24 cellular contexts compared by ENCODE assay signal in genomic region chr20:11791316-11792228, GRCh38.
DNase-seq lines count a peak whose midpoint lies in the region; ATAC-seq and TF ChIP-seq lines count a peak whose summit lies in the region.
"Had no signal": no experiment of that assay in that cellular context is flagged by ENCODE, and none has a peak within 500 bp of the region (broad histone marks: within the 10 kb centered on the region; RNA-seq: fewer than 3 reads in every experiment).

No MANE protein-coding gene starts in this region.

- H3K4me1 Mint-ChIP-seq in MCF 10A (ENCODE audit: insufficient read depth, unreplicated experiment) = peaks cover 26% of the 10 kb centered on the region

- no peak overlapping the region for H3K23ac ChIP-seq in mesenchymal stem cell (ENCODE audit: low read length in 2 of 2)

- TF ChIP-seq CTCF in MCF 10A (IDR thresholded peaks at IDR 0.05; ENCODE audit: unreplicated experiment) (no peak), breast epithelium (IDR thresholded peaks at IDR 0.05) (no peak), esophagus squamous epithelium (IDR thresholded peaks at IDR 0.05) (no peak)

- H3K36me3 ChIP-seq in breast epithelium (no peaks in the 10 kb centered on the region), mesenchymal stem cell (ENCODE audit: control insufficient read depth in 1 of 2, insufficient read depth in 2 of 2, low read depth in 1 of 2, low read length in 2 of 2) (no peaks in the 10 kb centered on the region), esophagus squamous epithelium (no peaks in the 10 kb centered on the region)
- H3K36me3 ChIP-seq: left ventricle myocardium inferior, right atrium auricular region, tibial artery had no signal

- TF ChIP-seq POLR2A in breast epithelium (IDR thresholded peaks at IDR 0.05) (no peak), esophagus squamous epithelium (IDR thresholded peaks at IDR 0.05) (no peak)

- POLR2A ChIA-PET in MCF 10A (lab: Yijun Ruan, JAX) = interaction anchor here (1.0 kb wide), 1 partner anchor 12 kb away, joined by 3 read pairs; no protein-coding TSS in a partner anchor

- H4K91ac ChIP-seq in mesenchymal stem cell (ENCODE audit: low read length) = no peak overlapping the region

- H3K9me3 Mint-ChIP-seq in MCF 10A (ENCODE audit: unreplicated experiment) = peaks cover 7% of the 10 kb centered on the region
- H3K9me3 Mint-ChIP-seq: T-helper 1 cell treated with Interleukin-12 subunit alpha and Interleukin-12 subunit beta and Interleukin-4 antibody, amounts not matched to agents 30 μg/mL and 1 μg/mL, for 36 hours had no signal

- H3K4ac ChIP-seq in mesenchymal stem cell (ENCODE audit: low read depth in 1 of 2, low read length in 2 of 2) = no peak overlapping the region

- no peaks in the 10 kb centered on the region for H3K9me3 ChIP-seq in breast epithelium
- no peaks in the 10 kb centered on the region for H3K9me3 ChIP-seq in mesenchymal stem cell (ENCODE audit: control insufficient read depth, low read length)
- H3K9me3 ChIP-seq in esophagus squamous epithelium = no peaks in the 10 kb centered on the region
- H3K9me3 ChIP-seq: left ventricle myocardium inferior, right atrium auricular region, tibial artery had no signal

- H2BK5ac ChIP-seq in mesenchymal stem cell (ENCODE audit: low read depth, low read length, poor library complexity, severe bottlenecking) = no peak overlapping the region

- BruUV-seq in MCF 10A (replicated peaks; lab: Mats Ljungman, UMichigan) = no TSS peak

- no peak overlapping the region for H3K18ac ChIP-seq in mesenchymal stem cell (ENCODE audit: low read depth in 1 of 2, low read length in 2 of 2)

- H3K27me3 ChIP-seq in breast epithelium (no peaks in the 10 kb centered on the region), mesenchymal stem cell (ENCODE audit: control insufficient read depth in 1 of 2, insufficient read depth in 1 of 2, low read length in 2 of 2) (no peaks in the 10 kb centered on the region), esophagus squamous epithelium (no peaks in the 10 kb centered on the region)
- H3K27me3 ChIP-seq: dorsolateral prefrontal cortex, right atrium auricular region, tibial artery had no signal

- 71% methylated on average over 10 of the region's 10 CpGs for WGBS in mesenchymal stem cell
- WGBS in esophagus squamous epithelium, 2 donors = 82 to 83% methylated on average over 9 to 10 of the region's 10 CpGs

- CTCF ChIA-PET in MCF 10A (lab: Yijun Ruan, JAX) = no interaction called here

- intact Hi-C loops in MCF 10A (cut with micrococcal nuclease) (no loop called here), breast epithelium (cut with DNase I; ENCODE audit: low total_unique reads) (no loop called here), esophagus squamous epithelium (cut with DNase I) (no loop called here)

- peak; percentile 44 for DNase-seq in MCF 10A (ENCODE audit: unreplicated experiment)
- no peak for DNase-seq in breast epithelium (ENCODE audit: low spot score in 2 of 2)
- peak; percentile 8 for DNase-seq in SK-MEL-5 (ENCODE audit: low read depth, low spot score)
- peak; percentile 16 for DNase-seq in mesenchymal stem cell
- no peak for DNase-seq in COLO829 (ENCODE audit: low spot score)
- no peak for DNase-seq in esophagus squamous epithelium (lab: John Stamatoyannopoulos, UW)
- no peak for DNase-seq in ureter (ENCODE audit: low spot score)
- DNase-seq: activated CD4-positive, alpha-beta memory T cell treated with anti-CD3 and anti-CD28 coated beads for 36 hours; activated naive CD4-positive, alpha-beta T cell; amygdala; central memory CD4-positive, alpha-beta T cell; dorsolateral prefrontal cortex; left ventricle myocardium inferior; NCI-H1092; NCI-H2081 treated with DMSO at 0.1 percent for 48 hours; NCI-H510A treated with DMSO at 0.1 percent for 48 hours; nucleus accumbens; SIG-M5; stimulated activated naive CD4-positive, alpha-beta T cell; tibial artery had no signal

- H2AFZ ChIP-seq in mesenchymal stem cell (ENCODE audit: low read depth, low read length) = no peak overlapping the region

- no peak for ATAC-seq in HG02981 (IDR thresholded peaks at IDR 0.05; ENCODE audit: unreplicated experiment)

- no peak overlapping the region for H3K4me2 ChIP-seq in mesenchymal stem cell (ENCODE audit: low read length, poor library complexity, severe bottlenecking)
- H3K4me2 ChIP-seq: KMS-11 had no signal

- H3K27ac ChIP-seq in breast epithelium = no peak overlapping the region
- no peak overlapping the region for H3K27ac ChIP-seq in mesenchymal stem cell (ENCODE audit: low read length, poor library complexity, severe bottlenecking)
- H3K27ac ChIP-seq in esophagus squamous epithelium = no peak overlapping the region
- H3K27ac ChIP-seq: KMS-11, left ventricle myocardium inferior, right atrium auricular region, tibial artery had no signal

- H3K14ac ChIP-seq in mesenchymal stem cell (ENCODE audit: low read length in 2 of 2) = peak overlapping the region in 1 of 2 experiments; percentile 51

- H3K4me1 ChIP-seq in breast epithelium (no peaks in the 10 kb centered on the region), mesenchymal stem cell (ENCODE audit: control insufficient read depth, insufficient read depth, low read depth, low read length) (peaks cover 5% of the 10 kb centered on the region), esophagus squamous epithelium (no peaks in the 10 kb centered on the region)
- H3K4me1 ChIP-seq: left ventricle myocardium inferior, right atrium auricular region, tibial artery had no signal

- H4K8ac ChIP-seq in mesenchymal stem cell (ENCODE audit: low read length) = no peak overlapping the region

- H3K36me3 Mint-ChIP-seq in MCF 10A (ENCODE audit: insufficient read depth, unreplicated experiment) = no peaks in the 10 kb centered on the region
- H3K36me3 Mint-ChIP-seq: activated CD4-positive, alpha-beta memory T cell treated with anti-CD3 and anti-CD28 coated beads for 36 hours had no signal

- peak overlapping the region; percentile 12 for H3K27ac Mint-ChIP-seq in MCF 10A (ENCODE audit: low read depth, unreplicated experiment)
- H3K27ac Mint-ChIP-seq: activated CD4-positive, alpha-beta memory T cell treated with anti-CD3 and anti-CD28 coated beads for 36 hours; T-helper 1 cell treated with Interleukin-12 subunit alpha and Interleukin-12 subunit beta and Interleukin-4 antibody, amounts not matched to agents 30 μg/mL and 1 μg/mL, for 36 hours had no signal

- in situ Hi-C loops in SK-MEL-5 (cut with HindIII; ENCODE audit: low pct_unique_long_range_greater_than_20kb, low sequenced_read_pairs) = no loop called here

- H2BK120ac ChIP-seq in mesenchymal stem cell (ENCODE audit: low read depth, low read length) = no peak overlapping the region

- H3K79me1 ChIP-seq in mesenchymal stem cell (replicated peaks; ENCODE audit: low read length, poor library complexity, severe bottlenecking) = no peaks in the 10 kb centered on the region

- no peak overlapping the region for H3K4me3 ChIP-seq in breast epithelium
- no peak overlapping the region for H3K4me3 ChIP-seq in mesenchymal stem cell (ENCODE audit: insufficient read depth in 1 of 2, low read depth in 1 of 2, low read length in 2 of 2)
- H3K4me3 ChIP-seq in esophagus squamous epithelium = no peak overlapping the region
- H3K4me3 ChIP-seq: left ventricle myocardium inferior, right atrium auricular region, tibial artery had no signal

- H2BK15ac ChIP-seq in mesenchymal stem cell (ENCODE audit: low read depth, poor library complexity, severe bottlenecking) = no peak overlapping the region

- H3K27me3 Mint-ChIP-seq in MCF 10A (ENCODE audit: insufficient read depth, unreplicated experiment) = no peaks in the 10 kb centered on the region
- H3K27me3 Mint-ChIP-seq: activated CD4-positive, alpha-beta memory T cell treated with anti-CD3 and anti-CD28 coated beads for 36 hours had no signal

- peak overlapping the region; percentile 50 for H2AK5ac ChIP-seq in mesenchymal stem cell (ENCODE audit: low read length, severe bottlenecking)

- no peak overlapping the region for H3K4me3 Mint-ChIP-seq in MCF 10A (ENCODE audit: unreplicated experiment)
- H3K4me3 Mint-ChIP-seq: activated CD4-positive, alpha-beta memory T cell treated with anti-CD3 and anti-CD28 coated beads for 36 hours; T-helper 1 cell treated with Interleukin-12 subunit alpha and Interleukin-12 subunit beta and Interleukin-4 antibody, amounts not matched to agents 30 μg/mL and 1 μg/mL, for 36 hours had no signal

- no peak overlapping the region for H3K9ac ChIP-seq in mesenchymal stem cell (ENCODE audit: low read length)
- H3K9ac ChIP-seq: KMS-11 had no signal

- H2BK12ac ChIP-seq in mesenchymal stem cell (ENCODE audit: low read length in 2 of 2) = no peak overlapping the region

Comparison
In these comparisons a context has a peak if more than half of its experiments do, and no peak if none do; other contexts are left out.
1. DNase-seq: peak in MCF 10A (single experiment), SK-MEL-5 (single experiment) and mesenchymal stem cell (single experiment); none in breast epithelium (0 of 2), COLO829 (single experiment), esophagus squamous epithelium (single experiment) and ureter (single experiment).